1 cellular context compared by ENCODE assay signal in the genomic region with DNA sequence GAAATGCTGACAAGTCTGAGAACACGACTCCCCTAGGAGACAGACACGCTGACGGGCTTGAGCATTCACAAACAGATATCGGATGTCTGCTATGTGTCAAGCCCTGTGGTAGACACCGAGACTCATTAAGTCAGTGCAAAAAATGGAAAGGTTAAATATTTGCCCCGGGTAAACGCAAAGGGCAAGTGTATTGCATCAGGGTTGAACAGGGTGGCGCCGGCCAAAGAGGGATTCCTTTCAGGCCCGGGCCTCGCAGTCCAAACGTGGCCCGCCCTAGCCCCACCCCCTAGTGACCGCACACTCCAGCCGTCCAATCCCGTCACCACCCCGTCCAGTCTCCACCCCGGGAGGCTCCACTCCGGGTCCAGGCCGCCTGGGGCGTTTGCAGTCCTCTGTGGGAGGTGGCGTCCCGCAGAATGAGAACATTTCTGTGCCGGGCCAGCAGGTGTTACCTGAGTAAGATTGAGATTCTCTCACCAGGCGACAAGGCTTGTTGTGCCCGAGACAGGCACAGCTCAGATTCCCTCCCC.
TF ChIP-seq lines count a peak whose summit lies in the region.

No MANE protein-coding gene starts in this region.

TF ChIP-seq in HepG2, 621 proteins besides CTCF, POLR2A, EP300 and RAD21 (continued from another document and continues in another):
- TF ChIP-seq, protein P1, sequence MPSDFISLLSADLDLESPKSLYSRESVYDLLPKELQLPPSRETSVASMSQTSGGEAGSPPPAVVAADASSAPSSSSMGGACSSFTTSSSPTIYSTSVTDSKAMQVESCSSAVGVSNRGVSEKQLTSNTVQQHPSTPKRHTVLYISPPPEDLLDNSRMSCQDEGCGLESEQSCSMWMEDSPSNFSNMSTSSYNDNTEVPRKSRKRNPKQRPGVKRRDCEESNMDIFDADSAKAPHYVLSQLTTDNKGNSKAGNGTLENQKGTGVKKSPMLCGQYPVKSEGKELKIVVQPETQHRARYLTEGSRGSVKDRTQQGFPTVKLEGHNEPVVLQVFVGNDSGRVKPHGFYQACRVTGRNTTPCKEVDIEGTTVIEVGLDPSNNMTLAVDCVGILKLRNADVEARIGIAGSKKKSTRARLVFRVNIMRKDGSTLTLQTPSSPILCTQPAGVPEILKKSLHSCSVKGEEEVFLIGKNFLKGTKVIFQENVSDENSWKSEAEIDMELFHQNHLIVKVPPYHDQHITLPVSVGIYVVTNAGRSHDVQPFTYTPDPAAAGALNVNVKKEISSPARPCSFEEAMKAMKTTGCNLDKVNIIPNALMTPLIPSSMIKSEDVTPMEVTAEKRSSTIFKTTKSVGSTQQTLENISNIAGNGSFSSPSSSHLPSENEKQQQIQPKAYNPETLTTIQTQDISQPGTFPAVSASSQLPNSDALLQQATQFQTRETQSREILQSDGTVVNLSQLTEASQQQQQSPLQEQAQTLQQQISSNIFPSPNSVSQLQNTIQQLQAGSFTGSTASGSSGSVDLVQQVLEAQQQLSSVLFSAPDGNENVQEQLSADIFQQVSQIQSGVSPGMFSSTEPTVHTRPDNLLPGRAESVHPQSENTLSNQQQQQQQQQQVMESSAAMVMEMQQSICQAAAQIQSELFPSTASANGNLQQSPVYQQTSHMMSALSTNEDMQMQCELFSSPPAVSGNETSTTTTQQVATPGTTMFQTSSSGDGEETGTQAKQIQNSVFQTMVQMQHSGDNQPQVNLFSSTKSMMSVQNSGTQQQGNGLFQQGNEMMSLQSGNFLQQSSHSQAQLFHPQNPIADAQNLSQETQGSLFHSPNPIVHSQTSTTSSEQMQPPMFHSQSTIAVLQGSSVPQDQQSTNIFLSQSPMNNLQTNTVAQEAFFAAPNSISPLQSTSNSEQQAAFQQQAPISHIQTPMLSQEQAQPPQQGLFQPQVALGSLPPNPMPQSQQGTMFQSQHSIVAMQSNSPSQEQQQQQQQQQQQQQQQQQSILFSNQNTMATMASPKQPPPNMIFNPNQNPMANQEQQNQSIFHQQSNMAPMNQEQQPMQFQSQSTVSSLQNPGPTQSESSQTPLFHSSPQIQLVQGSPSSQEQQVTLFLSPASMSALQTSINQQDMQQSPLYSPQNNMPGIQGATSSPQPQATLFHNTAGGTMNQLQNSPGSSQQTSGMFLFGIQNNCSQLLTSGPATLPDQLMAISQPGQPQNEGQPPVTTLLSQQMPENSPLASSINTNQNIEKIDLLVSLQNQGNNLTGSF (CRISPR knock-in tag; IDR thresholded peaks at IDR 0.05): peak; percentile 13; the same call in 1 of the 2 replicates
- peak; percentile 87; the same call in 1 of the 2 replicates for TF ChIP-seq ISL2 (CRISPR knock-in tag; IDR thresholded peaks at IDR 0.05)
- peak; percentile 97 for TF ChIP-seq NKX3-1 (CRISPR knock-in tag; IDR thresholded peaks at IDR 0.05)
- no peak for TF ChIP-seq ZNF530 (CRISPR knock-in tag; IDR thresholded peaks at IDR 0.05; ENCODE audit: low read depth)
- TF ChIP-seq, protein P2, sequence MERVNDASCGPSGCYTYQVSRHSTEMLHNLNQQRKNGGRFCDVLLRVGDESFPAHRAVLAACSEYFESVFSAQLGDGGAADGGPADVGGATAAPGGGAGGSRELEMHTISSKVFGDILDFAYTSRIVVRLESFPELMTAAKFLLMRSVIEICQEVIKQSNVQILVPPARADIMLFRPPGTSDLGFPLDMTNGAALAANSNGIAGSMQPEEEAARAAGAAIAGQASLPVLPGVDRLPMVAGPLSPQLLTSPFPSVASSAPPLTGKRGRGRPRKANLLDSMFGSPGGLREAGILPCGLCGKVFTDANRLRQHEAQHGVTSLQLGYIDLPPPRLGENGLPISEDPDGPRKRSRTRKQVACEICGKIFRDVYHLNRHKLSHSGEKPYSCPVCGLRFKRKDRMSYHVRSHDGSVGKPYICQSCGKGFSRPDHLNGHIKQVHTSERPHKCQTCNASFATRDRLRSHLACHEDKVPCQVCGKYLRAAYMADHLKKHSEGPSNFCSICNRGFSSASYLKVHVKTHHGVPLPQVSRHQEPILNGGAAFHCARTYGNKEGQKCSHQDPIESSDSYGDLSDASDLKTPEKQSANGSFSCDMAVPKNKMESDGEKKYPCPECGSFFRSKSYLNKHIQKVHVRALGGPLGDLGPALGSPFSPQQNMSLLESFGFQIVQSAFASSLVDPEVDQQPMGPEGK (CRISPR knock-in tag; IDR thresholded peaks at IDR 0.05): peak; percentile 66; the same call in 1 of the 2 replicates
- no peak for TF ChIP-seq TRIM24 (CRISPR knock-in tag; IDR thresholded peaks at IDR 0.05)
- TF ChIP-seq U2AF2 (IDR thresholded peaks at IDR 0.05; ENCODE audit: low read depth, low read length): no peak
- peak; percentile 87; the same call in 1 of the 2 replicates for TF ChIP-seq PAWR (CRISPR knock-in tag; IDR thresholded peaks at IDR 0.05; ENCODE audit: borderline replicate concordance)
- TF ChIP-seq HOXA9 (CRISPR knock-in tag; IDR thresholded peaks at IDR 0.05; ENCODE audit: borderline replicate concordance): no peak
- TF ChIP-seq SUZ12 (IDR thresholded peaks at IDR 0.05; ENCODE audit: low read depth, low read length): no peak
- TF ChIP-seq, protein P3, sequence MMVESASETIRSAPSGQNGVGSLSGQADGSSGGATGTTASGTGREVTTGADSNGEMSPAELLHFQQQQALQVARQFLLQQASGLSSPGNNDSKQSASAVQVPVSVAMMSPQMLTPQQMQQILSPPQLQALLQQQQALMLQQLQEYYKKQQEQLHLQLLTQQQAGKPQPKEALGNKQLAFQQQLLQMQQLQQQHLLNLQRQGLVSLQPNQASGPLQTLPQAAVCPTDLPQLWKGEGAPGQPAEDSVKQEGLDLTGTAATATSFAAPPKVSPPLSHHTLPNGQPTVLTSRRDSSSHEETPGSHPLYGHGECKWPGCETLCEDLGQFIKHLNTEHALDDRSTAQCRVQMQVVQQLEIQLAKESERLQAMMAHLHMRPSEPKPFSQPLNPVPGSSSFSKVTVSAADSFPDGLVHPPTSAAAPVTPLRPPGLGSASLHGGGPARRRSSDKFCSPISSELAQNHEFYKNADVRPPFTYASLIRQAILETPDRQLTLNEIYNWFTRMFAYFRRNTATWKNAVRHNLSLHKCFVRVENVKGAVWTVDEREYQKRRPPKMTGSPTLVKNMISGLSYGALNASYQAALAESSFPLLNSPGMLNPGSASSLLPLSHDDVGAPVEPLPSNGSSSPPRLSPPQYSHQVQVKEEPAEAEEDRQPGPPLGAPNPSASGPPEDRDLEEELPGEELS (CRISPR knock-in tag; IDR thresholded peaks at IDR 0.05): peak; percentile 91
- TF ChIP-seq ZNF367 (CRISPR knock-in tag; IDR thresholded peaks at IDR 0.05; ENCODE audit: borderline replicate concordance): no peak
- 0 out of 2 replicates have a peak, but pooled peaks have one; percentile 90 for TF ChIP-seq SIN3A (IDR thresholded peaks at IDR 0.05; ENCODE audit: borderline replicate concordance, low read depth, low read length)
- TF ChIP-seq HOXD1 (CRISPR knock-in tag; IDR thresholded peaks at IDR 0.05): peak; percentile 40; the same call in 1 of the 2 replicates
- TF ChIP-seq RXRA (CRISPR knock-in tag; IDR thresholded peaks at IDR 0.05): peak; percentile 93
- TF ChIP-seq NFRKB (IDR thresholded peaks at IDR 0.05): no peak
- TF ChIP-seq TBP (CRISPR knock-in tag; IDR thresholded peaks at IDR 0.05): no peak
- TF ChIP-seq, protein P4, sequence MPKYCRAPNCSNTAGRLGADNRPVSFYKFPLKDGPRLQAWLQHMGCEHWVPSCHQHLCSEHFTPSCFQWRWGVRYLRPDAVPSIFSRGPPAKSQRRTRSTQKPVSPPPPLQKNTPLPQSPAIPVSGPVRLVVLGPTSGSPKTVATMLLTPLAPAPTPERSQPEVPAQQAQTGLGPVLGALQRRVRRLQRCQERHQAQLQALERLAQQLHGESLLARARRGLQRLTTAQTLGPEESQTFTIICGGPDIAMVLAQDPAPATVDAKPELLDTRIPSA (CRISPR knock-in tag; IDR thresholded peaks at IDR 0.05; ENCODE audit: borderline replicate concordance): no peak
- peak; percentile 69; the same call in 1 of the 2 replicates for TF ChIP-seq CCDC6 (CRISPR knock-in tag; IDR thresholded peaks at IDR 0.05)
- TF ChIP-seq CENPX (CRISPR knock-in tag; IDR thresholded peaks at IDR 0.05): no peak
- TF ChIP-seq, protein P5, sequence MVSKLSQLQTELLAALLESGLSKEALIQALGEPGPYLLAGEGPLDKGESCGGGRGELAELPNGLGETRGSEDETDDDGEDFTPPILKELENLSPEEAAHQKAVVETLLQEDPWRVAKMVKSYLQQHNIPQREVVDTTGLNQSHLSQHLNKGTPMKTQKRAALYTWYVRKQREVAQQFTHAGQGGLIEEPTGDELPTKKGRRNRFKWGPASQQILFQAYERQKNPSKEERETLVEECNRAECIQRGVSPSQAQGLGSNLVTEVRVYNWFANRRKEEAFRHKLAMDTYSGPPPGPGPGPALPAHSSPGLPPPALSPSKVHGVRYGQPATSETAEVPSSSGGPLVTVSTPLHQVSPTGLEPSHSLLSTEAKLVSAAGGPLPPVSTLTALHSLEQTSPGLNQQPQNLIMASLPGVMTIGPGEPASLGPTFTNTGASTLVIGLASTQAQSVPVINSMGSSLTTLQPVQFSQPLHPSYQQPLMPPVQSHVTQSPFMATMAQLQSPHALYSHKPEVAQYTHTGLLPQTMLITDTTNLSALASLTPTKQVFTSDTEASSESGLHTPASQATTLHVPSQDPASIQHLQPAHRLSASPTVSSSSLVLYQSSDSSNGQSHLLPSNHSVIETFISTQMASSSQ (IDR thresholded peaks at IDR 0.05; ENCODE audit: low read depth): peak; percentile 77
- TF ChIP-seq, protein P5 (CRISPR knock-in tag; IDR thresholded peaks at IDR 0.05; ENCODE audit: borderline replicate concordance): peak; percentile 94
- TF ChIP-seq IKZF4 (CRISPR knock-in tag; IDR thresholded peaks at IDR 0.05; ENCODE audit: borderline replicate concordance, low read depth, not compliant biosample characterization): no peak
- TF ChIP-seq SP4 (CRISPR knock-in tag; IDR thresholded peaks at IDR 0.05): peak; percentile 65; the same call in 1 of the 2 replicates
- TF ChIP-seq, protein P6, sequence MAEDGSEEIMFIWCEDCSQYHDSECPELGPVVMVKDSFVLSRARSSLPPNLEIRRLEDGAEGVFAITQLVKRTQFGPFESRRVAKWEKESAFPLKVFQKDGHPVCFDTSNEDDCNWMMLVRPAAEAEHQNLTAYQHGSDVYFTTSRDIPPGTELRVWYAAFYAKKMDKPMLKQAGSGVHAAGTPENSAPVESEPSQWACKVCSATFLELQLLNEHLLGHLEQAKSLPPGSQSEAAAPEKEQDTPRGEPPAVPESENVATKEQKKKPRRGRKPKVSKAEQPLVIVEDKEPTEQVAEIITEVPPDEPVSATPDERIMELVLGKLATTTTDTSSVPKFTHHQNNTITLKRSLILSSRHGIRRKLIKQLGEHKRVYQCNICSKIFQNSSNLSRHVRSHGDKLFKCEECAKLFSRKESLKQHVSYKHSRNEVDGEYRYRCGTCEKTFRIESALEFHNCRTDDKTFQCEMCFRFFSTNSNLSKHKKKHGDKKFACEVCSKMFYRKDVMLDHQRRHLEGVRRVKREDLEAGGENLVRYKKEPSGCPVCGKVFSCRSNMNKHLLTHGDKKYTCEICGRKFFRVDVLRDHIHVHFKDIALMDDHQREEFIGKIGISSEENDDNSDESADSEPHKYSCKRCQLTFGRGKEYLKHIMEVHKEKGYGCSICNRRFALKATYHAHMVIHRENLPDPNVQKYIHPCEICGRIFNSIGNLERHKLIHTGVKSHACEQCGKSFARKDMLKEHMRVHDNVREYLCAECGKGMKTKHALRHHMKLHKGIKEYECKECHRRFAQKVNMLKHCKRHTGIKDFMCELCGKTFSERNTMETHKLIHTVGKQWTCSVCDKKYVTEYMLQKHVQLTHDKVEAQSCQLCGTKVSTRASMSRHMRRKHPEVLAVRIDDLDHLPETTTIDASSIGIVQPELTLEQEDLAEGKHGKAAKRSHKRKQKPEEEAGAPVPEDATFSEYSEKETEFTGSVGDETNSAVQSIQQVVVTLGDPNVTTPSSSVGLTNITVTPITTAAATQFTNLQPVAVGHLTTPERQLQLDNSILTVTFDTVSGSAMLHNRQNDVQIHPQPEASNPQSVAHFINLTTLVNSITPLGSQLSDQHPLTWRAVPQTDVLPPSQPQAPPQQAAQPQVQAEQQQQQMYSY (CRISPR knock-in tag; IDR thresholded peaks at IDR 0.05): peak; percentile 81
- TF ChIP-seq ZNF263 (CRISPR knock-in tag; IDR thresholded peaks at IDR 0.05): no peak
- TF ChIP-seq SRSF1 (optimal IDR thresholded peaks at IDR 0.05; ENCODE audit: low read depth, low read length): no peak
- TF ChIP-seq, protein P7, sequence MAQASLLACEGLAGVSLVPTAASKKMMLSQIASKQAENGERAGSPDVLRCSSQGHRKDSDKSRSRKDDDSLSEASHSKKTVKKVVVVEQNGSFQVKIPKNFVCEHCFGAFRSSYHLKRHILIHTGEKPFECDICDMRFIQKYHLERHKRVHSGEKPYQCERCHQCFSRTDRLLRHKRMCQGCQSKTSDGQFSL (CRISPR knock-in tag; IDR thresholded peaks at IDR 0.05): no peak
- TF ChIP-seq NCOA1 (CRISPR knock-in tag; IDR thresholded peaks at IDR 0.05): no peak
- TF ChIP-seq RBM22 (optimal IDR thresholded peaks at IDR 0.05; ENCODE audit: low read length): no peak
- TF ChIP-seq, protein P8, sequence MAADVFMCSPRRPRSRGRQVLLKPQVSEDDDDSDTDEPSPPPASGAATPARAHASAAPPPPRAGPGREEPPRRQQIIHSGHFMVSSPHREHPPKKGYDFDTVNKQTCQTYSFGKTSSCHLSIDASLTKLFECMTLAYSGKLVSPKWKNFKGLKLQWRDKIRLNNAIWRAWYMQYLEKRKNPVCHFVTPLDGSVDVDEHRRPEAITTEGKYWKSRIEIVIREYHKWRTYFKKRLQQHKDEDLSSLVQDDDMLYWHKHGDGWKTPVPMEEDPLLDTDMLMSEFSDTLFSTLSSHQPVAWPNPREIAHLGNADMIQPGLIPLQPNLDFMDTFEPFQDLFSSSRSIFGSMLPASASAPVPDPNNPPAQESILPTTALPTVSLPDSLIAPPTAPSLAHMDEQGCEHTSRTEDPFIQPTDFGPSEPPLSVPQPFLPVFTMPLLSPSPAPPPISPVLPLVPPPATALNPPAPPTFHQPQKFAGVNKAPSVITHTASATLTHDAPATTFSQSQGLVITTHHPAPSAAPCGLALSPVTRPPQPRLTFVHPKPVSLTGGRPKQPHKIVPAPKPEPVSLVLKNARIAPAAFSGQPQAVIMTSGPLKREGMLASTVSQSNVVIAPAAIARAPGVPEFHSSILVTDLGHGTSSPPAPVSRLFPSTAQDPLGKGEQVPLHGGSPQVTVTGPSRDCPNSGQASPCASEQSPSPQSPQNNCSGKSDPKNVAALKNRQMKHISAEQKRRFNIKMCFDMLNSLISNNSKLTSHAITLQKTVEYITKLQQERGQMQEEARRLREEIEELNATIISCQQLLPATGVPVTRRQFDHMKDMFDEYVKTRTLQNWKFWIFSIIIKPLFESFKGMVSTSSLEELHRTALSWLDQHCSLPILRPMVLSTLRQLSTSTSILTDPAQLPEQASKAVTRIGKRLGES (CRISPR knock-in tag; IDR thresholded peaks at IDR 0.05; ENCODE audit: borderline replicate concordance): 0 out of 2 replicates have a peak, but pooled peaks have one; percentile 30
- peak; percentile 75 for TF ChIP-seq POGZ (CRISPR knock-in tag; IDR thresholded peaks at IDR 0.05)
- TF ChIP-seq ZNF350 (CRISPR knock-in tag; IDR thresholded peaks at IDR 0.05; ENCODE audit: borderline replicate concordance, low read depth): peak; percentile 91
- TF ChIP-seq IRF2 (CRISPR knock-in tag; IDR thresholded peaks at IDR 0.05): peak; percentile 83
- peak; percentile 89 for TF ChIP-seq ZNF3 (CRISPR knock-in tag; IDR thresholded peaks at IDR 0.05)
